In genomic region chr12:26648066-26648465, GRCh38 we compare ENCODE assay signal across 13 cellular contexts.
"Had no signal": no experiment of that assay in that cellular context is flagged by ENCODE, and none has a peak within 500 bp of the region (broad histone marks: within the 10 kb centered on the region; RNA-seq: fewer than 3 reads in every experiment).

No MANE protein-coding gene starts in this region.

- H3K27ac ChIP-seq: adrenal gland, coronary artery, heart right ventricle, lower lobe of right lung, stomach, testis, upper lobe of right lung had no signal

- H3K9me3 ChIP-seq: testis, upper lobe of right lung had no signal

- H3K4me1 ChIP-seq: adrenal gland, lower lobe of right lung, spleen, testis, upper lobe of right lung had no signal

- ATAC-seq: lower lobe of right lung; naive thymus-derived CD8-positive, alpha-beta T cell; upper lobe of right lung had no signal

- H3K27me3 ChIP-seq: adrenal gland, heart right ventricle, spleen, stomach, testis, upper lobe of right lung had no signal

- H3K36me3 ChIP-seq: lower lobe of right lung, upper lobe of right lung had no signal

- H3K4me3 ChIP-seq: adrenal gland, coronary artery, heart right ventricle, lower lobe of right lung, spleen, stomach, testis, upper lobe of right lung had no signal

- DNase-seq: activated naive CD4-positive, alpha-beta T cell treated with anti-CD3 and anti-CD28 coated beads, Interleukin-2, amount 10 ng/mL, durations not matched to agents 7 days and 5 days; adrenal gland; caudate nucleus; effector CD8-positive, alpha-beta T cell; heart right ventricle; lower lobe of right lung; naive thymus-derived CD8-positive, alpha-beta T cell; right cardiac atrium; spleen; stomach; testis; upper lobe of right lung had no signal
